In the genomic region with DNA sequence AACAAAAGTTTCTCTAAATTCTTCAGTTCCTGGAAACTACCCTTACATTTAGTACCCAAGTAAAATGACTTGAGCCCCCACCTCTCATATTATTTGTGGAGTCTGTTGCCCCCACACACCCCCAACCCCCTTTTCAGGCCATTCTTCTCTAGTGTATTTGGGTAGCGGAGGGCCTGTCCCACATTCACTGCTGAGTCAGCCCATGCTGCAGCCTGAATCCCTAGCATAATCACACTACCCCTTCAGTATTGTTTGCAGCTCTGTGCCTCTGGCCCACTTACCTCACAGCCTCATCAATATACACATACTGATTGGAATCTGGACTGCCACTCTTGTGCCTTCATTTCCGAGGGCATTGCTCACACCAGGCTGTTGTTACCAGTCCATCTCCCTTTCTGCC, we compare ENCODE assay signal across 20 cellular contexts. TPM values are rescaled to one million over a fixed set of nuclear protein-coding genes. Genes with fewer than 3 reads are reported as not detected.
"Had no signal": no experiment of that assay in that cellular context is flagged by ENCODE, and none has a peak within 500 bp of the region (broad histone marks: within the 10 kb centered on the region; RNA-seq: fewer than 3 reads in every experiment).

No MANE protein-coding gene starts in this region.

- H3K36me3 ChIP-seq: prostate gland, transverse colon, uterus had no signal

- H3K4me3 ChIP-seq: coronary artery, prostate gland, skin epidermis, transverse colon, uterus had no signal

- ATAC-seq: activated T-cell treated with anti-CD3 and anti-CD28 coated beads, Interleukin-2, amount 50 U/mL, for 72 hours; left ventricle myocardium superior; right cardiac atrium had no signal

- DNase-seq: activated CD4-positive, alpha-beta T cell treated with anti-CD3 and anti-CD28 coated beads for 1 hour; activated CD4-positive, alpha-beta T cell treated with anti-CD3 and anti-CD28 coated beads, Interleukin-2, amount 50 U/mL, for 4 hours; activated effector memory CD4-positive, alpha-beta T cell treated with anti-CD3 and anti-CD28 coated beads, Interleukin-2, amount 50 U/mL, for 16 hours; activated naive CD4-positive, alpha-beta T cell treated with anti-CD3 and anti-CD28 coated beads, Interleukin-2, amount 50 U/mL, for 16 hours; activated T-cell treated with anti-CD3 and anti-CD28 coated beads, Interleukin-2, amount 50 U/mL, for 72 hours; aorta; erythroblast; foreskin melanocyte; hypothalamus; kidney; left ventricle myocardium superior; right cardiac atrium; transverse colon; uterus had no signal

- H3K4me1 ChIP-seq: prostate gland, transverse colon, uterus had no signal

- H3K9me3 ChIP-seq: prostate gland, transverse colon, uterus had no signal

- H3K27ac ChIP-seq: coronary artery, prostate gland, skin epidermis, transverse colon, uterus, VCaP had no signal

- H3K27me3 ChIP-seq: transverse colon, uterus had no signal

RNA-seq across cellular contexts. Expression of gene RGS7BP, which starts 26.8 kb away (rescaled TPM):
- total RNA-seq: activated CD8-positive, alpha-beta memory T cell treated with anti-CD3 and anti-CD28 coated beads for 36 hours; activated T-cell treated with anti-CD3 and anti-CD28 coated beads, Interleukin-2, amount 50 U/mL, for 72 hours; mononuclear cell had no signal
